ENCODE assay signal across 8 cellular contexts in genomic region chr12:118307069-118307954, GRCh38.
DNase-seq lines count a peak whose midpoint lies in the region; ATAC-seq and TF ChIP-seq lines count a peak whose summit lies in the region.

No MANE protein-coding gene starts in this region.

- DNase-seq in GM10248 (ENCODE audit: extremely low spot score) (peak; percentile 30), SK-N-SH (no peak), trophoblast cell (peak; percentile 54 to 84), H7 (no peak), superior temporal gyrus (ENCODE audit: extremely low spot score) (no peak)

- H4K91ac ChIP-seq in trophoblast cell (ENCODE audit: low read depth, low read length) = no peak overlapping the region

- no peak overlapping the region for H3K23ac ChIP-seq in trophoblast cell (ENCODE audit: low read length)

- H2BK12ac ChIP-seq in trophoblast cell (ENCODE audit: low read length) = no peak overlapping the region

- peaks cover 38% of the 10 kb centered on the region for H3K4me1 Mint-ChIP-seq in dendritic cell treated with granulocyte-macrophage colony-stimulating factor and Interleukin-4, amounts not matched to agents 40 ng/mL and 50 ng/mL, for 4 days (ENCODE audit: low read depth)

- WGBS in SK-N-SH (ENCODE audit: low lambda C conversion rate) = 22% methylated on average over 8 of the region's 8 CpGs
- no CpG with 5 or more reads among the region's 8 CpGs for WGBS in trophoblast cell (ENCODE audit: extremely low coverage, insufficient coverage, insufficient read length)

- H3K4me1 ChIP-seq in SK-N-SH (ENCODE audit: control insufficient read depth in 1 of 2, insufficient read depth in 2 of 2, low read depth in 1 of 2, low read length in 1 of 2) (peaks cover under 1 to 35% of the 10 kb centered on the region in 2 experiments; a peak in 1 of 4 replicates), trophoblast cell (ENCODE audit: control insufficient read depth in 1 of 2, insufficient read depth in 2 of 2, low read length in 2 of 2) (peaks cover 0 to 2% of the 10 kb centered on the region in 2 experiments)

- POLR2A ChIA-PET in GM10248 (lab: Yijun Ruan, JAX) (interaction anchor here (0.6 to 1.0 kb wide), 3 partner anchors 39 to 61 kb away, joined by 3 to 7 read pairs (median 5); no protein-coding TSS in a partner anchor), SK-N-SH (lab: Yijun Ruan, JAX) (no interaction called here)

- H3K36me3 Mint-ChIP-seq in dendritic cell treated with granulocyte-macrophage colony-stimulating factor and Interleukin-4, amounts not matched to agents 40 ng/mL and 50 ng/mL, for 4 days (ENCODE audit: low read depth) = no peaks in the 10 kb centered on the region

- no peak overlapping the region for H3K4ac ChIP-seq in trophoblast cell (ENCODE audit: low read depth, low read length)

- no peak overlapping the region for H3K18ac ChIP-seq in trophoblast cell (ENCODE audit: low read length)

- no peak overlapping the region for H2BK5ac ChIP-seq in trophoblast cell (ENCODE audit: low read depth, low read length, poor library complexity)

- peak overlapping the region; percentile 74 to 99; a peak in 3 of 4 replicates for H3K27ac ChIP-seq in SK-N-SH (ENCODE audit: low read depth in 2 of 2, low read length in 1 of 2)
- H3K27ac ChIP-seq in trophoblast cell (ENCODE audit: low read depth, low read length) = no peak overlapping the region

- no peak overlapping the region for H4K12ac ChIP-seq in trophoblast cell (ENCODE audit: low read depth, low read length)

- H3K9me2 ChIP-seq in SK-N-SH = no peaks in the 10 kb centered on the region

- TF ChIP-seq EP300 in SK-N-SH (IDR thresholded peaks at IDR 0.05; ENCODE audit: borderline replicate concordance in 1 of 2, low read depth in 1 of 2, low read length in 1 of 2) = peak in 1 of 2 experiments; percentile 83; a peak in 2 of 4 replicates

- no peaks in the 10 kb centered on the region for H4K20me1 ChIP-seq in SK-N-SH (ENCODE audit: insufficient read depth)

- no peak overlapping the region for H2BK120ac ChIP-seq in trophoblast cell (ENCODE audit: insufficient read depth, low read length, poor library complexity)

- TF ChIP-seq CTCF in GM10248 (IDR thresholded peaks at IDR 0.05; ENCODE audit: control extremely low read depth, extremely low read depth, low read depth, missing control alignments) (no peak), SK-N-SH (IDR thresholded peaks at IDR 0.05) (no peak)

- peak overlapping the region; percentile 85 for H3K27ac Mint-ChIP-seq in dendritic cell treated with granulocyte-macrophage colony-stimulating factor and Interleukin-4, amounts not matched to agents 40 ng/mL and 50 ng/mL, for 4 days

- H3K4me3 ChIP-seq in SK-N-SH (ENCODE audit: low read depth in 2 of 2, low read length in 1 of 2) (peak overlapping the region; percentile 28 to 63; a peak in 3 of 4 replicates), trophoblast cell (ENCODE audit: low read depth, low read length) (no peak overlapping the region), H7 (ENCODE audit: insufficient read depth, low read depth, low read length) (no peak overlapping the region)

- ATAC-seq in HG02852 (IDR thresholded peaks at IDR 0.05; ENCODE audit: unreplicated experiment) = peak; percentile 47
- no peak for ATAC-seq in GM21526 (IDR thresholded peaks at IDR 0.05; ENCODE audit: low FRiP score, unreplicated experiment)

- intact Hi-C loops in dendritic cell treated with granulocyte-macrophage colony-stimulating factor and Interleukin-4, amounts not matched to agents 40 ng/mL and 50 ng/mL, for 4 days (cut with micrococcal nuclease) = loop anchor here (5.0 kb wide), 2 partner anchors 35 to 70 kb away; partner anchors contain the start of gene SUDS3

- H3K14ac ChIP-seq in trophoblast cell (ENCODE audit: low read length) = no peak overlapping the region

- H2AFZ ChIP-seq in SK-N-SH (ENCODE audit: low read depth) = peak overlapping the region; percentile 47
- no peak overlapping the region for H2AFZ ChIP-seq in trophoblast cell (ENCODE audit: insufficient read depth, low read length, poor library complexity)

- no peak overlapping the region for H2AK5ac ChIP-seq in trophoblast cell (ENCODE audit: low read length)

- H3K4me2 ChIP-seq in SK-N-SH (peak overlapping the region; percentile 84), trophoblast cell (ENCODE audit: low read length) (no peak overlapping the region)

- H3K9me3 ChIP-seq in SK-N-SH (no peaks in the 10 kb centered on the region), trophoblast cell (ENCODE audit: insufficient read depth, low read depth, low read length) (no peaks in the 10 kb centered on the region)

- no peaks in the 10 kb centered on the region for H3K9me3 Mint-ChIP-seq in dendritic cell treated with granulocyte-macrophage colony-stimulating factor and Interleukin-4, amounts not matched to agents 40 ng/mL and 50 ng/mL, for 4 days

- CTCF ChIA-PET in GM10248 (lab: Yijun Ruan, JAX) = interaction anchor here (0.9 to 2.5 kb wide), 5 partner anchors 9 to 123 kb away, joined by 3 to 8 read pairs (median 3); partner anchors contain the start of gene SUDS3
- CTCF ChIA-PET in SK-N-SH (lab: Yijun Ruan, JAX) = interaction anchor here (0.8 to 1.4 kb wide), 3 partner anchors 9 to 68 kb away, joined by 3 to 4 read pairs (median 3); no protein-coding TSS in a partner anchor

- H3K36me3 ChIP-seq in SK-N-SH (replicated peaks in 1 of 2; ENCODE audit: control insufficient read depth in 1 of 2, insufficient read depth in 2 of 2, low read length in 1 of 2) (no peaks in the 10 kb centered on the region), trophoblast cell (ENCODE audit: control insufficient read depth in 1 of 2, insufficient read depth in 2 of 2, low read length in 2 of 2) (no peaks in the 10 kb centered on the region), H7 (replicated peaks; ENCODE audit: control insufficient read depth, insufficient read depth, low read length) (no peaks in the 10 kb centered on the region)

- no peaks in the 10 kb centered on the region for H3K27me3 ChIP-seq in SK-N-SH (ENCODE audit: insufficient read depth)
- no peaks in the 10 kb centered on the region for H3K27me3 ChIP-seq in trophoblast cell (ENCODE audit: insufficient read depth, low read length)
- no peaks in the 10 kb centered on the region for H3K27me3 ChIP-seq in H7 (ENCODE audit: control insufficient read depth, insufficient read depth, low read length)

- H3K79me2 ChIP-seq in SK-N-SH (ENCODE audit: insufficient read depth) = peaks cover 40% of the 10 kb centered on the region
- no peaks in the 10 kb centered on the region for H3K79me2 ChIP-seq in trophoblast cell (ENCODE audit: control insufficient read depth, insufficient read depth, low read length, poor library complexity)

- no peaks in the 10 kb centered on the region for H3K79me1 ChIP-seq in trophoblast cell (ENCODE audit: low read length)

- H4K8ac ChIP-seq in trophoblast cell (ENCODE audit: low read depth, low read length) = no peak overlapping the region

- H3F3A ChIP-seq in SK-N-SH (replicated peaks; ENCODE audit: insufficient read depth) = peaks cover 37% of the 10 kb centered on the region

- peak overlapping the region; percentile 56 for H3K4me3 Mint-ChIP-seq in dendritic cell treated with granulocyte-macrophage colony-stimulating factor and Interleukin-4, amounts not matched to agents 40 ng/mL and 50 ng/mL, for 4 days

- no peak for TF ChIP-seq RAD21 in SK-N-SH (IDR thresholded peaks at IDR 0.05; ENCODE audit: low read length)

- H3K9ac ChIP-seq in SK-N-SH (peak overlapping the region; percentile 84), trophoblast cell (ENCODE audit: low read length) (no peak overlapping the region)

- H3K27me3 Mint-ChIP-seq in dendritic cell treated with granulocyte-macrophage colony-stimulating factor and Interleukin-4, amounts not matched to agents 40 ng/mL and 50 ng/mL, for 4 days = no peaks in the 10 kb centered on the region

TF ChIP-seq in SK-N-SH, 30 proteins besides CTCF, POLR2A, EP300 and RAD21 (continues in another document):
- TF ChIP-seq ELF1 (IDR thresholded peaks at IDR 0.05) (peak; percentile 42), TCF12 (IDR thresholded peaks at IDR 0.05) (peak; percentile 85), MXI1 (IDR thresholded peaks at IDR 0.05; ENCODE audit: low read depth, low read length) (no peak), YY1 (IDR thresholded peaks at IDR 0.05; ENCODE audit: low read depth) (no peak), JUND (IDR thresholded peaks at IDR 0.05) (peak; percentile 83), POLR2AphosphoS5 (IDR thresholded peaks at IDR 0.05; ENCODE audit: low read depth, low read length) (peak; percentile 59; the same call in 1 of the 2 replicates), IRF3 (IDR thresholded peaks at IDR 0.05; ENCODE audit: low read depth, low read length) (no peak), TEAD4 (IDR thresholded peaks at IDR 0.05; ENCODE audit: borderline replicate concordance, insufficient read depth) (peak; percentile 82; the same call in 1 of the 2 replicates), FOSL2 (IDR thresholded peaks at IDR 0.05; ENCODE audit: borderline replicate concordance, low read depth) (peak; percentile 87), SIN3A (IDR thresholded peaks at IDR 0.05; ENCODE audit: borderline replicate concordance, low read depth, low read length) (no peak)

Comparison
In these comparisons a context has a peak if more than half of its experiments do, and no peak if none do; other contexts are left out.
1. DNase-seq: peak in GM10248 (single experiment) and trophoblast cell (2 of 2); none in SK-N-SH (single experiment), H7 (single experiment) and superior temporal gyrus (single experiment).
2. H3K4me3 ChIP-seq: peak in SK-N-SH (2 of 2); none in trophoblast cell (single experiment) and H7 (single experiment).